In genomic region chr1:19798486-19799232, GRCh38 we compare ENCODE assay signal across 9 cellular contexts. TPM values are rescaled to one million over a fixed set of nuclear protein-coding genes. Genes with fewer than 3 reads are reported as not detected.
A peak's percentile ranks its signal among the peaks of the same experiment; 100 is the strongest.
DNase-seq lines count a peak whose midpoint lies in the region; ATAC-seq, FAIRE-seq and TF ChIP-seq lines count a peak whose summit lies in the region.
"Had no signal": no experiment of that assay in that cellular context is flagged by ENCODE, and none has a peak within 500 bp of the region (broad histone marks: within the 10 kb centered on the region; RNA-seq: fewer than 3 reads in every experiment).

No MANE protein-coding gene starts in this region.

- TF ChIP-seq CTCF in CD14-positive monocyte (IDR thresholded peaks at IDR 0.05) = no peak
- TF ChIP-seq CTCF in PC-3 (conservative IDR thresholded peaks at IDR 0.05; ENCODE audit: low read depth, low read length) = no peak
- no peak for TF ChIP-seq CTCF in pancreas (IDR thresholded peaks at IDR 0.05)

- H3K4me2 ChIP-seq in PC-3 (ENCODE audit: low read length) = peak overlapping the region; percentile 88

- 58 to 65% methylated on average over 6 of the region's 6 CpGs for WGBS in esophagus, 2 donors
- WGBS in pancreas, 2 donors = 49 to 53% methylated on average over 6 of the region's 6 CpGs

- peak overlapping the region; percentile 80 for H2AFZ ChIP-seq in PC-3 (ENCODE audit: low read length)

- H3K4me1 ChIP-seq in PC-3 (ENCODE audit: insufficient read depth, low read length) = peaks cover 17% of the 10 kb centered on the region; the same call in 1 of the 2 replicates
- peaks cover 0 to 7% of the 10 kb centered on the region in 2 donors for H3K4me1 ChIP-seq in esophagus (ENCODE audit: control insufficient read depth in 2 of 2, insufficient read depth in 2 of 2, low read length in 1 of 2)
- peaks cover 4 to 6% (median 6%) of the 10 kb centered on the region in 3 donors for H3K4me1 ChIP-seq in pancreas

- H3K27me3 ChIP-seq in PC-3 (ENCODE audit: low read length) = no peaks in the 10 kb centered on the region
- H3K27me3 ChIP-seq in esophagus (ENCODE audit: control insufficient read depth in 1 of 2, insufficient read depth in 2 of 2, low read length in 2 of 2) = no peaks in the 10 kb centered on the region
- H3K27me3 ChIP-seq in pancreas = no peaks in the 10 kb centered on the region
- peaks cover 27% of the 10 kb centered on the region for H3K27me3 ChIP-seq in H7 (ENCODE audit: control insufficient read depth, insufficient read depth, low read length)

- H3K9me3 ChIP-seq in PC-3 (ENCODE audit: low read length) (no peaks in the 10 kb centered on the region), esophagus (ENCODE audit: control insufficient read depth in 2 of 2, insufficient read depth in 1 of 2, low read depth in 1 of 2, low read length in 1 of 2) (no peaks in the 10 kb centered on the region), pancreas (no peaks in the 10 kb centered on the region)

- ATAC-seq in PC-3 = no peak
- ATAC-seq in pancreas = peak in 3 of 4 donors; percentile 15 to 19 (median 16)

- peak overlapping the region; percentile 85 to 91 for H3K4me3 Mint-ChIP-seq in CD14-positive monocyte

- H3K36me3 Mint-ChIP-seq in CD14-positive monocyte = peaks cover 10 to 12% of the 10 kb centered on the region in 2 donors

- H4K20me1 ChIP-seq in PC-3 (ENCODE audit: low read length) = no peaks in the 10 kb centered on the region

- H3K27ac ChIP-seq in PC-3 (ENCODE audit: low read length) (peak overlapping the region; percentile 39; the same call in 1 of the 2 replicates), esophagus (ENCODE audit: low read depth in 2 of 2, low read length in 1 of 2) (peak overlapping the region in 1 of 2 donors; percentile 85), pancreas (peak overlapping the region; percentile 72 to 91 (median 85))

- no peak for FAIRE-seq in pancreas (lab: Jason Lieb, UNC)

- H3K36me3 ChIP-seq in PC-3 (ENCODE audit: low read depth, low read length) (no peaks in the 10 kb centered on the region), esophagus (ENCODE audit: control insufficient read depth in 2 of 2, insufficient read depth in 2 of 2, low read length in 1 of 2) (no peaks in the 10 kb centered on the region), pancreas (no peaks in the 10 kb centered on the region), H7 (replicated peaks; ENCODE audit: control insufficient read depth, insufficient read depth, low read length) (no peaks in the 10 kb centered on the region)

- no peaks in the 10 kb centered on the region for H3K79me2 ChIP-seq in PC-3 (ENCODE audit: low read length)

- H3K4me3 ChIP-seq in PC-3 (ENCODE audit: low read length) (peak overlapping the region; percentile 75; the same call in 1 of the 2 replicates), esophagus (ENCODE audit: low read depth in 1 of 2, low read length in 2 of 2) (peak overlapping the region; percentile 75 to 79), pancreas (peak overlapping the region in 3 of 4 donors; percentile 36 to 69 (median 67)), H7 (ENCODE audit: insufficient read depth, low read depth, low read length) (no peak overlapping the region)

- TSS peak; percentile 63 for BruUV-seq in PC-3 (replicated peaks; lab: Mats Ljungman, UMichigan)

- peak overlapping the region; percentile 77 for H3K9ac ChIP-seq in PC-3 (ENCODE audit: low read length)

- H3K27me3 Mint-ChIP-seq in CD14-positive monocyte (ENCODE audit: low read depth in 3 of 3) = peaks cover 0 to 2% (median 0%) of the 10 kb centered on the region in 3 donors

- peak overlapping the region in 6 of 7 donors; percentile 75 to 89 (median 84) for H3K27ac Mint-ChIP-seq in CD14-positive monocyte

- no peaks in the 10 kb centered on the region for H3F3A ChIP-seq in PC-3 (ENCODE audit: low read length, unreplicated experiment)

- no peak for DNase-seq in CD14-positive monocyte (ENCODE audit: low spot score)
- DNase-seq in PC-3 = no peak
- DNase-seq in pancreas = no peak
- DNase-seq in SW480 (ENCODE audit: low spot score) = no peak
- DNase-seq in 8988T = no peak
- DNase-seq in H7 = no peak
- DNase-seq in NCI-H1417 (lab: John Stamatoyannopoulos, UW) = no peak

- POLR2A ChIA-PET in PC-3 (lab: Charles Lee; ENCODE audit: unreplicated experiment) = no interaction called here

- intact Hi-C loops in CD14-positive monocyte (cut with micrococcal nuclease) (no loop called here), PC-3 (cut with micrococcal nuclease) (loop anchor here (2.0 to 5.0 kb wide), 2 partner anchors 64 to 74 kb away; no protein-coding TSS in a partner anchor), pancreas (cut with DNase I) (no loop called here)

- no peaks in the 10 kb centered on the region for H3K9me2 ChIP-seq in PC-3 (replicated peaks; ENCODE audit: low read length)

- CTCF ChIA-PET in PC-3 (lab: Charles Lee) = no interaction called here

- peaks cover 40% of the 10 kb centered on the region for H3K4me1 Mint-ChIP-seq in CD14-positive monocyte

- peaks cover 0 to 5% (median 2%) of the 10 kb centered on the region in 7 donors for H3K9me3 Mint-ChIP-seq in CD14-positive monocyte

RNA-seq across cellular contexts. Expression of gene TMCO4, which starts 1.1 kb away (rescaled TPM):
- polyA plus RNA-seq in CD14-positive monocyte (1 to 10 TPM; 6.9 to 7.9 TPM), esophagus (10 to 100 TPM; 14.2 to 26.2 TPM), pancreas (10 to 100 TPM; 23.9 to 25.1 TPM)
- total RNA-seq in PC-3 (2014; rRNA removed) (16.0 and 19.7 TPM in 2 replicates), pancreas (10 to 100 TPM; 12.6 to 22.2 (median 14.7) TPM)
- total RNA-seq in H7 (2014; rRNA removed; shearing (Covaris generic)) = 6.9 and 8.8 TPM in 2 replicates

RNA-seq across cellular contexts. Expression of gene RNF186, which starts 16.4 kb away (rescaled TPM):
- polyA plus RNA-seq in CD14-positive monocyte (not detected), esophagus (under 1 TPM in 1 of 2 donors, not detected in 1; 0.06 TPM), pancreas (10 to 100 TPM; 13.2 to 14.9 TPM)
- total RNA-seq in PC-3 (2014; rRNA removed) (0.69 TPM in 1 of 2 replicates, not detected in the other), pancreas (10 to 100 TPM; 18.1 to 29.6 (median 27.2) TPM)
- total RNA-seq in H7 (2014; rRNA removed; shearing (Covaris generic)) = not detected in 2 replicates
- total RNA-seq: bronchial epithelial cell had no signal

Comparison
In these comparisons a context has a peak if more than half of its experiments do, and no peak if none do; other contexts are left out.
1. RNA of gene RNF186, which starts 16.4 kb away (total RNA-seq): 18.1 to 29.6 TPM in pancreas; 0.69 TPM in PC-3 and not detected in H7; every median in the first group is over 10 times any median in the second.